16 cellular contexts compared by ENCODE assay signal in the genomic region with DNA sequence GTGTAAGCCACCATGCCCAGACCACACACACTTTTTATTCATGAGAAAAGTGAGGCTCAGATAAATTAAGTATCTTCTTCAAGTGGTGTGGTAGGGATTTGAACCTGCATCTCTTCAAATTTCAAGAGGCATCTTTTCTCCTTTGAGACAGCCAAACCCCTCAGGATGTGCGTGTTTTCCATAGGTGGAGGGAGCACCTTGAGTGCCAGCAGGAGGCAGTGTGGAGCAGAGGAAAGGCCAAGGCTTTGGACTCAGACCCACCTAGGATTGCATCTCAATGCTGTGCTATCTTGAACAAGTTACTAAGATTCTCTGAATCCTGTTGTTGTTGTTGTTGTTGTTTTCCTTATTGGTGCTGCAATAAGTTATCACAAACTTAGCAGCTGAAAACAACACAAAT. TPM values are rescaled to one million over a fixed set of nuclear protein-coding genes. Genes with fewer than 3 reads are reported as not detected.
DNase-seq lines count a peak whose midpoint lies in the region; ATAC-seq and TF ChIP-seq lines count a peak whose summit lies in the region.
"Had no signal": no experiment of that assay in that cellular context is flagged by ENCODE, and none has a peak within 500 bp of the region (broad histone marks: within the 10 kb centered on the region; RNA-seq: fewer than 3 reads in every experiment).

No MANE protein-coding gene starts in this region.

- no peaks in the 10 kb centered on the region for H3K36me3 Mint-ChIP-seq in type B pancreatic cell

- DNase-seq in stimulated activated CD4-positive, alpha-beta T cell treated with anti-CD3 and anti-CD28 coated beads, Interleukin-15, amount 100 ng/mL, for 24 hours: peak; percentile 28
- DNase-seq in stimulated activated CD4-positive, alpha-beta T cell treated with anti-CD3 and anti-CD28 coated beads, Interleukin-4, amount 100 ng/mL, for 1 hour: no peak
- DNase-seq in NB4 (ENCODE audit: low read depth) (no peak), epithelial cell of esophagus (ENCODE audit: low read depth) (no peak), type B pancreatic cell (ENCODE audit: extremely low spot score, unreplicated experiment) (no peak), DMS 273 treated with DMSO at 0.1 percent for 48 hours (lab: John Stamatoyannopoulos, UW) (no peak)
- DNase-seq: NCI-H1092 treated with DMSO at 0.1 percent for 48 hours; NCI-H510A treated with DMSO at 0.1 percent for 48 hours; stimulated activated naive CD4-positive, alpha-beta T cell treated with Interleukin-2 at 50 U/mL for 16 hours had no signal

- no peaks in the 10 kb centered on the region for H3K4me1 Mint-ChIP-seq in type B pancreatic cell (ENCODE audit: unreplicated experiment)

- TF ChIP-seq POLR2A in NB4 (IDR thresholded peaks at IDR 0.05; ENCODE audit: extremely low read depth, insufficient read length): no peak

- H3K27ac Mint-ChIP-seq in type B pancreatic cell: no peak overlapping the region
- H3K27ac Mint-ChIP-seq: activated T-helper 1 cell treated with anti-CD3 and anti-CD28 coated beads, Interleukin-12 subunit alpha, Interleukin-12 subunit beta, Interleukin-2, Interleukin-4 antibody, amounts not matched to agents 30 ng/mL and 10 ng/mL and 1 ng/mL, durations not matched to agents 14 hours and 24 hours and 36 hours had no signal

- ATAC-seq in HG02759 (IDR thresholded peaks at IDR 0.05; ENCODE audit: unreplicated experiment): no peak
- ATAC-seq in GM18517 (IDR thresholded peaks at IDR 0.05; ENCODE audit: unreplicated experiment): no peak
- ATAC-seq: Right ventricle myocardium inferior had no signal

- no peak overlapping the region for H3K4me3 ChIP-seq in NB4 (ENCODE audit: low read depth, low read length)
- no peak overlapping the region for H3K4me3 ChIP-seq in epithelial cell of esophagus (ENCODE audit: low read length)
- H3K4me3 ChIP-seq: BLaER1 treated with 17β-estradiol and CSF1 and Interleukin-3, amounts not matched to agents 10 nM and 100 nM had no signal

- peaks cover 5% of the 10 kb centered on the region for H3K9me3 Mint-ChIP-seq in type B pancreatic cell
- H3K9me3 Mint-ChIP-seq: activated T-helper 1 cell treated with anti-CD3 and anti-CD28 coated beads, Interleukin-12 subunit alpha, Interleukin-12 subunit beta, Interleukin-2, Interleukin-4 antibody, amounts not matched to agents 30 ng/mL and 10 ng/mL and 1 ng/mL, durations not matched to agents 14 hours and 24 hours and 36 hours had no signal

- peaks cover 4% of the 10 kb centered on the region for H3K27me3 Mint-ChIP-seq in type B pancreatic cell

- TF ChIP-seq CTCF in NB4 (IDR thresholded peaks at IDR 0.05; ENCODE audit: low read depth, low read length) (peak; percentile 50), epithelial cell of esophagus (IDR thresholded peaks at IDR 0.05; ENCODE audit: insufficient read depth, low read depth, low read length, missing control alignments) (peak; percentile 18), type B pancreatic cell (conservative IDR thresholded peaks at IDR 0.05) (peak; percentile 41)

- H3K4me3 Mint-ChIP-seq in type B pancreatic cell: no peak overlapping the region
- H3K4me3 Mint-ChIP-seq: activated T-helper 1 cell treated with anti-CD3 and anti-CD28 coated beads, Interleukin-12 subunit alpha, Interleukin-12 subunit beta, Interleukin-2, Interleukin-4 antibody, amounts not matched to agents 30 ng/mL and 10 ng/mL and 1 ng/mL, durations not matched to agents 14 hours and 24 hours and 36 hours had no signal

RNA-seq across cellular contexts. Expression of a gene that starts 40.2 kb away (rescaled TPM):
- not detected in 2 replicates for total RNA-seq in type B pancreatic cell (ENCODE audit: low replicate concordance)
- total RNA-seq: activated T-helper 1 cell treated with anti-CD3 and anti-CD28 coated beads, Interleukin-12 subunit alpha, Interleukin-12 subunit beta, Interleukin-2, Interleukin-4 antibody, amounts not matched to agents 30 ng/mL and 10 ng/mL and 1 ng/mL, durations not matched to agents 14 hours and 24 hours and 36 hours; mesenteric fat pad; pulmonary artery endothelial cell; Right ventricle myocardium inferior had no signal
